In genomic region chr3:112111785-112112402, GRCh38 we compare ENCODE assay signal across 8 cellular contexts. TPM values are rescaled to one million over a fixed set of nuclear protein-coding genes. Genes with fewer than 3 reads are reported as not detected.
DNase-seq lines count a peak whose midpoint lies in the region; ATAC-seq, FAIRE-seq and TF ChIP-seq lines count a peak whose summit lies in the region.

No MANE protein-coding gene starts in this region.

- TF ChIP-seq CTCF in H1 (IDR thresholded peaks at IDR 0.05; ENCODE audit: control extremely low read depth in 1 of 3, insufficient read depth in 1 of 3, low read depth in 1 of 3, low read length in 3 of 3), result peak; percentile 65 to 94 (median 86)

- no peak overlapping the region for H4K5ac ChIP-seq in H1 (ENCODE audit: insufficient read length, low read depth, low read length)

- H3K9me3 ChIP-seq in H1 (ENCODE audit: insufficient read depth in 2 of 2, low read depth in 1 of 2, low read length in 1 of 2), result no peaks in the 10 kb centered on the region

- no peak overlapping the region for H2BK12ac ChIP-seq in H1 (ENCODE audit: low read depth, low read length)

- H3K56ac ChIP-seq in H1 (replicated peaks; ENCODE audit: insufficient read length, low read depth, low read length), result no peak overlapping the region

- no peak overlapping the region for H3K14ac ChIP-seq in H1 (ENCODE audit: insufficient read length)

- no peak overlapping the region for H2AFZ ChIP-seq in H1 (ENCODE audit: low read length)

- H2BK120ac ChIP-seq in H1 (replicated peaks; ENCODE audit: low read depth, low read length), result no peak overlapping the region

- POLR2A ChIA-PET in H1 (lab: Charles Lee; ENCODE audit: partially characterized antibody), result interaction anchor here (1.2 kb wide), 1 partner anchor 25 kb away, joined by 4 read pairs; no protein-coding TSS in a partner anchor

- no peak overlapping the region for H2BK5ac ChIP-seq in H1 (ENCODE audit: low read depth, low read length)

- H3K9me3 Mint-ChIP-seq in activated CD4-positive, alpha-beta T cell treated with anti-CD3 and anti-CD28 coated beads, Interleukin-2, amount 10 ng/mL, durations not matched to agents 24 days and 14 days, result no peaks in the 10 kb centered on the region
- H3K9me3 Mint-ChIP-seq in stimulated activated naive CD8-positive, alpha-beta T cell treated with anti-CD3 and anti-CD28 coated beads, Interleukin-15, amount 100 ng/mL, for 72 hours, result no peaks in the 10 kb centered on the region

- no peak overlapping the region for H3K4me3 ChIP-seq in H1 (ENCODE audit: extremely low read depth in 1 of 4, insufficient read depth in 2 of 4, low read depth in 3 of 4, low read length in 4 of 4)

- no peak overlapping the region for H3K4me2 ChIP-seq in H1 (ENCODE audit: insufficient read depth in 1 of 2, low read depth in 2 of 2, low read length in 2 of 2)

- no peaks in the 10 kb centered on the region for H3K27me3 ChIP-seq in H1 (replicated peaks in 1 of 4; ENCODE audit: control insufficient read depth in 3 of 4, extremely low read depth in 1 of 4, insufficient read depth in 3 of 4, low read length in 3 of 4)

- no peak for TF ChIP-seq POLR2A in H1 (IDR thresholded peaks at IDR 0.05; ENCODE audit: control extremely low read depth in 1 of 2, low read depth in 2 of 2, low read length in 2 of 2)

- no peak overlapping the region for H3K23ac ChIP-seq in H1 (ENCODE audit: insufficient read length)

- DNase-seq in COLO668 (lab: John Stamatoyannopoulos, UW; ENCODE audit: unreplicated experiment) (peak; percentile 20), NCI-H526 (lab: John Stamatoyannopoulos, UW) (peak; percentile 19 to 79), H1 (ENCODE audit: low read depth in 1 of 2, low spot score in 2 of 2) (peak in 1 of 2 experiments; percentile 31), mucosa of gallbladder (ENCODE audit: low spot score) (peak; percentile 52)
- DNase-seq in activated CD4-positive, alpha-beta T cell treated with anti-CD3 and anti-CD28 coated beads, Interleukin-2, amount 10 ng/mL, durations not matched to agents 24 days and 14 days, result peak; percentile 89
- peak; percentile 60 to 74 for DNase-seq in stimulated activated naive CD8-positive, alpha-beta T cell treated with anti-CD3 and anti-CD28 coated beads, Interleukin-15, amount 100 ng/mL, for 72 hours

- no peak overlapping the region for H4K91ac ChIP-seq in H1 (replicated peaks; ENCODE audit: insufficient read length, low read length)

- H2BK15ac ChIP-seq in H1 (ENCODE audit: low read length), result no peak overlapping the region

- H3K4me3 Mint-ChIP-seq in activated CD4-positive, alpha-beta T cell treated with anti-CD3 and anti-CD28 coated beads, Interleukin-2, amount 10 ng/mL, durations not matched to agents 24 days and 14 days, result no peak overlapping the region
- H3K4me3 Mint-ChIP-seq in stimulated activated naive CD8-positive, alpha-beta T cell treated with anti-CD3 and anti-CD28 coated beads, Interleukin-15, amount 100 ng/mL, for 72 hours, result no peak overlapping the region

- CTCF ChIA-PET in H1 (lab: Charles Lee; ENCODE audit: partially characterized antibody), result interaction anchor here (0.6 to 3.9 kb wide), 60 partner anchors 9 to 1152 kb away, joined by 3 to 31 read pairs (median 4); partner anchors contain the start of genes C3orf52, CD200, GTPBP8 and SLC9C1

- H2AK5ac ChIP-seq in H1 (ENCODE audit: low read depth, low read length), result no peak overlapping the region

- intact Hi-C loops in activated CD4-positive, alpha-beta T cell treated with anti-CD3 and anti-CD28 coated beads, Interleukin-2, amount 10 ng/mL, durations not matched to agents 24 days and 14 days (cut with micrococcal nuclease), result loop anchor here (2.0 to 5.0 kb wide), 4 partner anchors 21 to 420 kb away; partner anchors contain the start of gene GCSAM

- no peak overlapping the region for H3K4ac ChIP-seq in H1 (replicated peaks; ENCODE audit: insufficient read length, low read depth, low read length)

- H3K79me1 ChIP-seq in H1 (ENCODE audit: low read depth, low read length), result no peaks in the 10 kb centered on the region

- H3K36me3 Mint-ChIP-seq in activated CD4-positive, alpha-beta T cell treated with anti-CD3 and anti-CD28 coated beads, Interleukin-2, amount 10 ng/mL, durations not matched to agents 24 days and 14 days (ENCODE audit: low read depth), result peaks cover 33% of the 10 kb centered on the region

- no peaks in the 10 kb centered on the region for H3K27me3 Mint-ChIP-seq in activated CD4-positive, alpha-beta T cell treated with anti-CD3 and anti-CD28 coated beads, Interleukin-2, amount 10 ng/mL, durations not matched to agents 24 days and 14 days
- H3K27me3 Mint-ChIP-seq in stimulated activated naive CD8-positive, alpha-beta T cell treated with anti-CD3 and anti-CD28 coated beads, Interleukin-15, amount 100 ng/mL, for 72 hours, result no peaks in the 10 kb centered on the region

- no peaks in the 10 kb centered on the region for H3K23me2 ChIP-seq in H1 (ENCODE audit: low read depth, low read length)

- 43% methylated on average over 3 of the region's 3 CpGs; no CpG with 5 or more reads in 1 of the 2 experiments for WGBS in H1 (ENCODE audit: extremely low coverage in 1 of 2, insufficient coverage in 1 of 2, insufficient read length in 1 of 2, insufficient replicate concordance in 2 of 2, low coverage in 1 of 2, low lambda C conversion rate in 2 of 2, missing lambda C conversion rate in 1 of 2), 2 experiments

- H3K9ac ChIP-seq in H1 (replicated peaks in 1 of 4; ENCODE audit: extremely low read depth in 1 of 4, low read depth in 3 of 4, low read length in 3 of 4), result no peak overlapping the region

- peaks cover 21% of the 10 kb centered on the region for H3K4me1 Mint-ChIP-seq in activated CD4-positive, alpha-beta T cell treated with anti-CD3 and anti-CD28 coated beads, Interleukin-2, amount 10 ng/mL, durations not matched to agents 24 days and 14 days
- H3K4me1 Mint-ChIP-seq in stimulated activated naive CD8-positive, alpha-beta T cell treated with anti-CD3 and anti-CD28 coated beads, Interleukin-15, amount 100 ng/mL, for 72 hours, result peaks cover 38% of the 10 kb centered on the region

- no peak overlapping the region for H4K8ac ChIP-seq in H1 (ENCODE audit: extremely low read depth, insufficient read depth, low read length)

- H3K36me3 ChIP-seq in H1 (ENCODE audit: control insufficient read depth in 2 of 4, insufficient read depth in 4 of 4, low read length in 3 of 4), result peaks cover 0 to 6% (median 3%) of the 10 kb centered on the region in 4 experiments; a peak in 6 of 8 replicates

- TF ChIP-seq RAD21 in H1 (IDR thresholded peaks at IDR 0.05 in 1 of 2, conservative IDR thresholded peaks at IDR 0.05 in 1 of 2; ENCODE audit: low read depth in 2 of 2, low read length in 2 of 2), result peak; percentile 96 to 99

- H3K27ac Mint-ChIP-seq in activated CD4-positive, alpha-beta T cell treated with anti-CD3 and anti-CD28 coated beads, Interleukin-2, amount 10 ng/mL, durations not matched to agents 24 days and 14 days, result peak overlapping the region; percentile 6
- no peak overlapping the region for H3K27ac Mint-ChIP-seq in stimulated activated naive CD8-positive, alpha-beta T cell treated with anti-CD3 and anti-CD28 coated beads, Interleukin-15, amount 100 ng/mL, for 72 hours

- no peaks in the 10 kb centered on the region for H3K79me2 ChIP-seq in H1 (ENCODE audit: control insufficient read depth in 1 of 2, insufficient read depth in 2 of 2, low read length in 2 of 2)

- peak; percentile 93 for FAIRE-seq in H1 (lab: Jason Lieb, UNC)

- H3K27ac ChIP-seq in H1 (ENCODE audit: low read depth, low read length), result no peak overlapping the region

- ATAC-seq in GM19372 (IDR thresholded peaks at IDR 0.05; ENCODE audit: low read depth, unreplicated experiment), result peak; percentile 45
- ATAC-seq in HG03432 (IDR thresholded peaks at IDR 0.05; ENCODE audit: unreplicated experiment), result peak; percentile 40
- ATAC-seq in stimulated activated naive CD8-positive, alpha-beta T cell treated with anti-CD3 and anti-CD28 coated beads, Interleukin-15, amount 100 ng/mL, for 72 hours, result peak; percentile 95

- no peak overlapping the region for H3K18ac ChIP-seq in H1 (ENCODE audit: extremely low read depth, low read length)

- peaks cover 0 to 5% (median 0%) of the 10 kb centered on the region in 4 experiments; a peak in 1 of 7 replicates for H3K4me1 ChIP-seq in H1 (replicated peaks in 1 of 4; ENCODE audit: control insufficient read depth in 3 of 4, insufficient read depth in 4 of 4, low read length in 3 of 4)

- H2BK20ac ChIP-seq in H1 (ENCODE audit: low read length), result no peak overlapping the region

- TF ChIP-seq EP300 in H1 (IDR thresholded peaks at IDR 0.05; ENCODE audit: borderline replicate concordance in 1 of 2, low read depth in 2 of 2, low read length in 2 of 2), result no peak

- H4K20me1 ChIP-seq in H1 (replicated peaks in 1 of 2; ENCODE audit: control insufficient read depth in 1 of 2, insufficient read depth in 2 of 2, low read length in 2 of 2), result no peaks in the 10 kb centered on the region

RNA-seq across cellular contexts. Expression of gene GCSAM, which starts 21.2 kb away (rescaled TPM):
- total RNA-seq in activated CD4-positive, alpha-beta T cell treated with anti-CD3 and anti-CD28 coated beads, Interleukin-2, amount 10 ng/mL, durations not matched to agents 24 days and 14 days, result 1.6 and 1.7 TPM in 2 replicates
- total RNA-seq in H1 (2021; fragmentation: NEBNext Ultra II Directional; extraction: Animal tissue kit (Norgen Biotek cat#: 25700)), result not detected in 2 replicates
- not detected in 2 replicates for polyA plus RNA-seq in H1 (2011; rRNA removed)
- polyA plus RNA-seq in H1 (2011; cell fraction: cytosol; rRNA removed), result not detected
- not detected for polyA plus RNA-seq in H1 (2011; cell fraction: nucleus; rRNA removed)
- 0.80 to 1.5 TPM (median 1.2 TPM) in 4 replicates for polyA plus RNA-seq in H1 (2012, experiment 1 of 2)
- polyA plus RNA-seq in H1 (2012, experiment 2 of 2), result 0.04 TPM
- polyA plus RNA-seq in H1 (2013, experiment 1 of 2), result not detected
- not detected for polyA plus RNA-seq in H1 (2013, experiment 2 of 2)
- not detected in 2 replicates for polyA minus RNA-seq in H1 (2011; rRNA and poly(A)+ RNA removed)
- polyA minus RNA-seq in H1 (2011; cell fraction: cytosol; rRNA and poly(A)+ RNA removed), result not detected
- not detected for polyA minus RNA-seq in H1 (2011; cell fraction: nucleus; rRNA and poly(A)+ RNA removed)
- 0.37 TPM for total RNA-seq in mucosa of gallbladder

RNA-seq across cellular contexts. Expression of gene C3orf52, which starts 25.7 kb away (rescaled TPM):
- total RNA-seq in activated CD4-positive, alpha-beta T cell treated with anti-CD3 and anti-CD28 coated beads, Interleukin-2, amount 10 ng/mL, durations not matched to agents 24 days and 14 days, result 13.0 and 14.2 TPM in 2 replicates
- total RNA-seq in H1 (2021; fragmentation: NEBNext Ultra II Directional; extraction: Animal tissue kit (Norgen Biotek cat#: 25700)), result 13.1 and 13.2 TPM in 2 replicates
- 8.0 and 9.7 TPM in 2 replicates for polyA plus RNA-seq in H1 (2011; rRNA removed)
- 10.0 TPM for polyA plus RNA-seq in H1 (2011; cell fraction: cytosol; rRNA removed)
- 9.3 TPM for polyA plus RNA-seq in H1 (2011; cell fraction: nucleus; rRNA removed)
- polyA plus RNA-seq in H1 (2012, experiment 1 of 2), result 7.6 to 12.8 TPM (median 10.1 TPM) in 4 replicates
- polyA plus RNA-seq in H1 (2012, experiment 2 of 2), result 4.7 TPM
- polyA plus RNA-seq in H1 (2013, experiment 1 of 2), result 7.8 TPM
- polyA plus RNA-seq in H1 (2013, experiment 2 of 2), result 9.1 TPM
- 11.9 and 12.6 TPM in 2 replicates for polyA minus RNA-seq in H1 (2011; rRNA and poly(A)+ RNA removed)
- 4.6 TPM for polyA minus RNA-seq in H1 (2011; cell fraction: cytosol; rRNA and poly(A)+ RNA removed)
- 19.9 TPM for polyA minus RNA-seq in H1 (2011; cell fraction: nucleus; rRNA and poly(A)+ RNA removed)
- 24.3 TPM for total RNA-seq in mucosa of gallbladder

Comparison
In these comparisons a context has a peak if more than half of its experiments do, and no peak if none do; other contexts are left out.
1. ATAC-seq: peak in every context shown above with its lines; median percentile 95 in stimulated activated naive CD8-positive, alpha-beta T cell treated with anti-CD3 and anti-CD28 coated beads, Interleukin-15, amount 100 ng/mL, for 72 hours; 45 in GM19372; 40 in HG03432.